In the genomic region with DNA sequence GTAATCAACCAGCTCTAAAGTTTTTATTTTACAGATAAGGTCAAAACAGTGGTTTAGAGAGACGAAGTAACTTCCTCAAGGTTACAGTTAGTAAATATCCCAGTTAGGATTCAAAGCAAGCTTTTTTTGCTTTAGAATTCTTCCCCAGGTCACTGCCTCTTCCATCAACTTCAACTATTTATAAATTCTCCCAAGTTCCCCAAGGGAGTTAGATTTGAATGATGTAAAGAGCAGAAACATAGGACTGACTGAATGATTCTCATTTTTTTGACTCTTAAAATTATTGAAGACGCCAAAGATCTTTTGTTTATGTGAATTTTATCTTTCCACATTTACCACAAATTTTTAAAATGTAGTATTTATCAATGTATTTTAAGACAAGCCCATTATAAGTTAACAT, we compare ENCODE assay signal across 23 cellular contexts. TPM values are rescaled to one million over a fixed set of nuclear protein-coding genes. Genes with fewer than 3 reads are reported as not detected.
DNase-seq lines count a peak whose midpoint lies in the region; ATAC-seq, FAIRE-seq and TF ChIP-seq lines count a peak whose summit lies in the region.
"Had no signal": no experiment of that assay in that cellular context is flagged by ENCODE, and none has a peak within 500 bp of the region (broad histone marks: within the 10 kb centered on the region; RNA-seq: fewer than 3 reads in every experiment).

No MANE protein-coding gene starts in this region.

- H3K36me3 Mint-ChIP-seq in brain (peaks cover 23% of the 10 kb centered on the region), osteocyte (ENCODE audit: unreplicated experiment) (peaks cover 3% of the 10 kb centered on the region), H9 (ENCODE audit: insufficient read depth in 1 of 3, low read depth in 3 of 3) (peaks cover 0 to 10% (median 3%) of the 10 kb centered on the region in 3 experiments; a peak in 5 of 7 replicates), GM23338 (ENCODE audit: low read depth) (peaks cover 3% of the 10 kb centered on the region; the same call in 2 of the 3 replicates)

- H4K20me1 ChIP-seq in BLaER1 treated with 17β-estradiol and CSF1 and Interleukin-3, amounts not matched to agents 10 nM and 100 nM: peaks cover 52 to 81% (median 73%) of the 10 kb centered on the region in 11 experiments
- H4K20me1 ChIP-seq in H9 (ENCODE audit: control insufficient read depth, insufficient read depth, insufficient read length) (no peaks in the 10 kb centered on the region), GM23338 (replicated peaks; ENCODE audit: insufficient read depth) (peaks cover 54% of the 10 kb centered on the region)

- no peaks in the 10 kb centered on the region for H3K27me3 Mint-ChIP-seq in brain
- H3K27me3 Mint-ChIP-seq in osteocyte (ENCODE audit: unreplicated experiment): no peaks in the 10 kb centered on the region
- no peaks in the 10 kb centered on the region; the same call in 1 of the 2 replicates for H3K27me3 Mint-ChIP-seq in H9 (ENCODE audit: low read depth)
- peaks cover 12% of the 10 kb centered on the region for H3K27me3 Mint-ChIP-seq in GM23338 (ENCODE audit: insufficient read depth, low read depth, poor library complexity)
- H3K27me3 Mint-ChIP-seq: activated CD4-positive, alpha-beta T cell treated with anti-CD3 and anti-CD28 coated beads, Interleukin-2, amount 10 ng/mL, durations not matched to agents 7 days and 5 days; activated CD8-positive, alpha-beta memory T cell treated with anti-CD3 and anti-CD28 coated beads, Interleukin-2, amount 10 ng/mL, durations not matched to agents 7 days and 5 days; activated T-helper 17 cell treated with anti-CD3 and anti-CD28 coated beads, Interleukin-2, amount 50 U/mL, for 72 hours had no signal

- H3K4me2 ChIP-seq in BLaER1 treated with 17β-estradiol and CSF1 and Interleukin-3, amounts not matched to agents 10 nM and 100 nM: peak overlapping the region; percentile 67 to 96 (median 90); a peak in 21 of 22 replicates
- H3K4me2 ChIP-seq in H9 (ENCODE audit: insufficient read depth, insufficient read length, low read length): no peak overlapping the region
- no peak overlapping the region for H3K4me2 ChIP-seq in GM23338

- no peak overlapping the region for H3K18ac ChIP-seq in H9 (ENCODE audit: insufficient read length, low read depth, low read length)

- no peak overlapping the region for H3K23ac ChIP-seq in H9 (ENCODE audit: insufficient read length, low read depth, low read length)

- H2BK5ac ChIP-seq in H9 (ENCODE audit: insufficient read length, low read length): no peak overlapping the region

- peak overlapping the region in 2 of 11 experiments; percentile 3 to 51; a peak in 4 of 22 replicates for H3K27ac ChIP-seq in BLaER1 treated with 17β-estradiol and CSF1 and Interleukin-3, amounts not matched to agents 10 nM and 100 nM
- H3K27ac ChIP-seq in H9 (ENCODE audit: insufficient read length, low read depth, low read length) (no peak overlapping the region), GM23338 (ENCODE audit: low read depth) (no peak overlapping the region)
- H3K27ac ChIP-seq: foreskin keratinocyte, SJSA1 had no signal

- H4K8ac ChIP-seq in H9 (replicated peaks; ENCODE audit: insufficient read length, low read depth, low read length): no peak overlapping the region

- H2BK15ac ChIP-seq in H9 (ENCODE audit: low read depth, low read length): no peak overlapping the region

- no peak overlapping the region for H3T11ph ChIP-seq in H9 (ENCODE audit: low read length)

- no peak overlapping the region for H3K14ac ChIP-seq in H9 (ENCODE audit: insufficient read depth, low read length)

- H3K9me2 ChIP-seq in GM23338 (ENCODE audit: insufficient read depth): no peaks in the 10 kb centered on the region

- TF ChIP-seq CTCF in brain (conservative IDR thresholded peaks at IDR 0.05): no peak
- TF ChIP-seq CTCF in osteocyte (IDR thresholded peaks at IDR 0.05): no peak
- TF ChIP-seq CTCF in H9 (conservative IDR thresholded peaks at IDR 0.05): no peak
- no peak for TF ChIP-seq CTCF in GM23338 (conservative IDR thresholded peaks at IDR 0.05; ENCODE audit: low read depth in 2 of 2)

- DNase-seq in osteocyte (ENCODE audit: extremely low spot score, unreplicated experiment) (no peak), H9 (no peak), HTR-8/SVneo (ENCODE audit: insufficient read length, low spot score) (no peak), GM23338 (ENCODE audit: low spot score) (no peak)
- DNase-seq: activated CD4-positive, alpha-beta T cell treated with anti-CD3 and anti-CD28 coated beads, Interleukin-2, amount 10 ng/mL, durations not matched to agents 7 days and 5 days; activated CD8-positive, alpha-beta memory T cell treated with anti-CD3 and anti-CD28 coated beads, Interleukin-2, amount 10 ng/mL, durations not matched to agents 7 days and 5 days; AML-193; Caco-2; DMS79; effector CD4-positive, alpha-beta T cell; foreskin keratinocyte; GOT3; NCI-H1092; NCI-H187 treated with DMSO at 0.1 percent for 48 hours; NCI-H526; stimulated activated CD4-positive, alpha-beta T cell treated with anti-CD3 and anti-CD28 coated beads, Interleukin-12 subunit alpha, Interleukin-12 subunit beta, amount 100 ng/mL, for 4 hours; stimulated activated CD4-positive, alpha-beta T cell treated with anti-CD3 and anti-CD28 coated beads, Interleukin-4, amount 100 ng/mL, for 4 hours; stimulated activated naive CD4-positive, alpha-beta T cell had no signal

- H3K27ac Mint-ChIP-seq in brain (peak overlapping the region in 2 of 5 experiments; percentile 23 to 69), osteocyte (ENCODE audit: unreplicated experiment) (peak overlapping the region; percentile 92), H9 (no peak overlapping the region), GM23338 (no peak overlapping the region)
- H3K27ac Mint-ChIP-seq: activated CD4-positive, alpha-beta T cell treated with anti-CD3 and anti-CD28 coated beads, Interleukin-2, amount 10 ng/mL, durations not matched to agents 7 days and 5 days; activated CD8-positive, alpha-beta memory T cell treated with anti-CD3 and anti-CD28 coated beads, Interleukin-2, amount 10 ng/mL, durations not matched to agents 7 days and 5 days; activated T-helper 17 cell treated with anti-CD3 and anti-CD28 coated beads, Interleukin-2, amount 50 U/mL, for 72 hours had no signal

- H3K56ac ChIP-seq in H9 (ENCODE audit: insufficient read length, low read depth, low read length): no peak overlapping the region

- H3K4ac ChIP-seq in H9 (ENCODE audit: low read depth, low read length): no peak overlapping the region

- H3K79me1 ChIP-seq in H9 (ENCODE audit: insufficient read depth, low read depth, low read length, poor library complexity, severe bottlenecking): peaks cover 8% of the 10 kb centered on the region

- H2AFZ ChIP-seq in H9 (ENCODE audit: low read length) (no peak overlapping the region), GM23338 (no peak overlapping the region)

- H3K79me2 ChIP-seq in H9 (ENCODE audit: insufficient read depth, low read length) (peaks cover 47% of the 10 kb centered on the region; the same call in 1 of the 2 replicates), GM23338 (replicated peaks; ENCODE audit: insufficient read depth) (peaks cover 81% of the 10 kb centered on the region)

- H3F3A ChIP-seq in GM23338 (replicated peaks; ENCODE audit: low read depth): 0 out of 2 replicates have a peak, but pooled peaks cover 9% of the 10 kb centered on the region

- H3K9ac ChIP-seq in BLaER1 treated with 17β-estradiol and CSF1 and Interleukin-3, amounts not matched to agents 10 nM and 100 nM: no peak overlapping the region
- no peak overlapping the region for H3K9ac ChIP-seq in H9 (ENCODE audit: extremely low read depth, insufficient read length, low read length)

- FAIRE-seq in G401.6 (lab: Jason Lieb, UNC) (peak; percentile 8), HTR-8/SVneo (lab: Jason Lieb, UNC) (no peak)

- H4K5ac ChIP-seq in H9 (ENCODE audit: insufficient read length, low read depth, low read length): no peak overlapping the region

- no peak overlapping the region for H2AK5ac ChIP-seq in H9 (ENCODE audit: insufficient read length, low read length)

- WGBS in H9 (ENCODE audit: extremely low coverage, insufficient read length, low lambda C conversion rate): no CpG with 5 or more reads among the region's 2 CpGs

- H3K4me3 Mint-ChIP-seq in brain: peak overlapping the region in 4 of 5 experiments; percentile 29 to 76 (median 48)
- H3K4me3 Mint-ChIP-seq in osteocyte (ENCODE audit: unreplicated experiment): no peak overlapping the region
- no peak overlapping the region for H3K4me3 Mint-ChIP-seq in H9
- no peak overlapping the region for H3K4me3 Mint-ChIP-seq in GM23338
- H3K4me3 Mint-ChIP-seq: activated CD4-positive, alpha-beta T cell treated with anti-CD3 and anti-CD28 coated beads, Interleukin-2, amount 10 ng/mL, durations not matched to agents 7 days and 5 days; activated CD8-positive, alpha-beta memory T cell treated with anti-CD3 and anti-CD28 coated beads, Interleukin-2, amount 10 ng/mL, durations not matched to agents 7 days and 5 days; activated T-helper 17 cell treated with anti-CD3 and anti-CD28 coated beads, Interleukin-2, amount 50 U/mL, for 72 hours had no signal

- H3K36me3 ChIP-seq in BLaER1 treated with 17β-estradiol and CSF1 and Interleukin-3, amounts not matched to agents 10 nM and 100 nM: peaks cover 25 to 48% (median 34%) of the 10 kb centered on the region in 11 experiments
- H3K36me3 ChIP-seq in GM23338 (ENCODE audit: insufficient read depth): no peaks in the 10 kb centered on the region

- H3K27me3 ChIP-seq in BLaER1 treated with 17β-estradiol and CSF1 and Interleukin-3, amounts not matched to agents 10 nM and 100 nM: no peaks in the 10 kb centered on the region
- H3K27me3 ChIP-seq in H9 (ENCODE audit: insufficient read depth, low read length) (no peaks in the 10 kb centered on the region), GM23338 (ENCODE audit: insufficient read depth) (no peaks in the 10 kb centered on the region)
- H3K27me3 ChIP-seq: foreskin keratinocyte, SJSA1 had no signal

- no peak overlapping the region for H4K91ac ChIP-seq in H9 (ENCODE audit: insufficient read length, low read depth, low read length)

- ATAC-seq in GM23338: no peak
- ATAC-seq: activated CD8-positive, alpha-beta memory T cell treated with anti-CD3 and anti-CD28 coated beads, Interleukin-2, amount 10 ng/mL, durations not matched to agents 7 days and 5 days; activated T-helper 17 cell treated with anti-CD3 and anti-CD28 coated beads, Interleukin-2, amount 50 U/mL, for 72 hours; foreskin keratinocyte had no signal

- H2BK12ac ChIP-seq in H9 (ENCODE audit: insufficient read length, low read depth, low read length): no peak overlapping the region

- H3K4me1 Mint-ChIP-seq in brain (peaks cover 56% of the 10 kb centered on the region), osteocyte (ENCODE audit: unreplicated experiment) (peaks cover 46% of the 10 kb centered on the region), H9 (peaks cover 9 to 13% of the 10 kb centered on the region in 2 experiments), GM23338 (peaks cover 14% of the 10 kb centered on the region)

- H3K4me3 ChIP-seq in BLaER1 treated with 17β-estradiol and CSF1 and Interleukin-3, amounts not matched to agents 10 nM and 100 nM: no peak overlapping the region
- no peak overlapping the region for H3K4me3 ChIP-seq in GM23338
- H3K4me3 ChIP-seq: SJSA1 had no signal

- H3K23me2 ChIP-seq in H9 (ENCODE audit: insufficient read length, low read depth, low read length, poor library complexity, severe bottlenecking): peaks cover 5% of the 10 kb centered on the region

- peaks cover 31 to 42% (median 39%) of the 10 kb centered on the region in 10 experiments for H3K4me1 ChIP-seq in BLaER1 treated with 17β-estradiol and CSF1 and Interleukin-3, amounts not matched to agents 10 nM and 100 nM
- H3K4me1 ChIP-seq in H9 (ENCODE audit: insufficient read depth, low read length) (no peaks in the 10 kb centered on the region; the same call in 1 of the 2 replicates), GM23338 (ENCODE audit: insufficient read depth) (peaks cover 15% of the 10 kb centered on the region)

- no peak overlapping the region for H2BK20ac ChIP-seq in H9 (ENCODE audit: low read depth, low read length, poor library complexity, severe bottlenecking)

- H3K9me3 ChIP-seq in BLaER1 treated with 17β-estradiol and CSF1 and Interleukin-3, amounts not matched to agents 10 nM and 100 nM (replicated peaks in 1 of 11): no peaks in the 10 kb centered on the region
- no peaks in the 10 kb centered on the region for H3K9me3 ChIP-seq in H9 (ENCODE audit: control insufficient read depth, low read depth, low read length)
- H3K9me3 ChIP-seq: Caco-2, SJSA1 had no signal

- H3K9me3 Mint-ChIP-seq in brain (peaks cover 0 to 4% (median 0%) of the 10 kb centered on the region in 5 experiments), osteocyte (ENCODE audit: unreplicated experiment) (no peaks in the 10 kb centered on the region), H9 (no peaks in the 10 kb centered on the region), GM23338 (no peaks in the 10 kb centered on the region)

- no peak overlapping the region for H2BK120ac ChIP-seq in H9 (ENCODE audit: low read depth, low read length, poor library complexity, severe bottlenecking)

RNA-seq across cellular contexts. Expression of a gene that starts 4.1 kb away (rescaled TPM):
- 45.9 TPM for polyA plus RNA-seq in brain (ENCODE audit: insufficient read depth, low read depth, low replicate concordance)
- 105 and 107 TPM in 2 replicates for total RNA-seq in osteocyte
- 93.0 and 102 TPM in 2 replicates for total RNA-seq in H9 (2021)
- 65.1 and 72.5 TPM in 2 replicates for total RNA-seq in GM23338 (2014; rRNA removed; shearing (Covaris generic))
- polyA plus RNA-seq in GM23338 (2016; fragmentation: Nextera tagmentation; extraction: Ambion mirVana): 34.7 and 47.0 TPM in 2 replicates

RNA-seq across cellular contexts. Expression of a gene that starts 55.9 kb away (rescaled TPM):
- polyA plus RNA-seq in brain (ENCODE audit: insufficient read depth, low read depth, low replicate concordance) (397 TPM), GM23338 (2016; fragmentation: Nextera tagmentation; extraction: Ambion mirVana) (417 and 443 TPM in 2 replicates)
- total RNA-seq in osteocyte (272 and 280 TPM in 2 replicates), H9 (2021) (413 and 429 TPM in 2 replicates)
- 348 and 352 TPM in 2 replicates for total RNA-seq in GM23338 (2014; rRNA removed; shearing (Covaris generic))

RNA-seq across cellular contexts. Expression of a gene that starts 56.0 kb away (rescaled TPM):
- polyA plus RNA-seq in brain (ENCODE audit: insufficient read depth, low read depth, low replicate concordance) (7.1 TPM), GM23338 (2016; fragmentation: Nextera tagmentation; extraction: Ambion mirVana) (11.8 and 13.9 TPM in 2 replicates)
- total RNA-seq in osteocyte (0.99 and 1.7 TPM in 2 replicates), H9 (2021) (29.9 and 30.9 TPM in 2 replicates)
- total RNA-seq in GM23338 (2014; rRNA removed; shearing (Covaris generic)): 37.0 and 46.1 TPM in 2 replicates

Comparison
In these comparisons a context has a peak if more than half of its experiments do, and no peak if none do; other contexts are left out.
1. H3K4me2 ChIP-seq: peak in BLaER1 treated with 17β-estradiol and CSF1 and Interleukin-3, amounts not matched to agents 10 nM and 100 nM (11 of 11); none in H9 (single experiment) and GM23338 (single experiment).
2. H3K4me3 Mint-ChIP-seq: peak in brain (4 of 5); none in osteocyte (single experiment), H9 (0 of 2) and GM23338 (single experiment).
3. RNA of a gene that starts 56.0 kb away (total RNA-seq): 37.0 to 46.1 TPM in GM23338 and 29.9 to 30.9 TPM in H9; 0.99 to 1.7 TPM in osteocyte; every median in the first group is over 10 times any median in the second.